Comparison of ENCODE assay signal across 16 cellular contexts in the genomic region with DNA sequence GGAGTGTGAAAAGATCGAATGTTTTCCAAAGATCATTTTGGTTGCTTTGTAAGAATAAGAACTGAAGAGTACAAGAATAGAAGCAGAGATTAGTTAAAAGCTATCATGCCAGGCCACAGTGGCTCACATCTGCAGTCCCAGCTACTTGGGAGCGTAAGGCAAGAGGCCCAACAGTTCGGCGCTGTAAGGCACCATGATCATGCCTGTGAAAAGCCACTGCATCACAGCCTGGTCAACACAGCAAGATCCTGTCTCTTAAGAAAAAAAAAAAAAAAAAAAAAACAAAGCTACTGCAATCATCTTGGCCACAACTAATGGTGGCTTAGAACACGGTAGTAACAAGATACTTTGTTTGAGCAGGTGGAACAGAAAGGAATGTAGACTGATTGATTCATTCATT.
"Had no signal": no experiment of that assay in that cellular context is flagged by ENCODE, and none has a peak within 500 bp of the region (broad histone marks: within the 10 kb centered on the region; RNA-seq: fewer than 3 reads in every experiment).

No MANE protein-coding gene starts in this region.

- H3K27ac Mint-ChIP-seq: effector memory CD8-positive, alpha-beta T cell; stimulated activated naive CD8-positive, alpha-beta T cell treated with anti-CD3 and anti-CD28 coated beads, Interleukin-15, amount 100 ng/mL, for 72 hours had no signal

- H3K36me3 Mint-ChIP-seq: natural killer cell had no signal

- H3K4me3 Mint-ChIP-seq: effector memory CD8-positive, alpha-beta T cell; memory B cell; natural killer cell; neural crest cell; stimulated activated naive CD8-positive, alpha-beta T cell treated with anti-CD3 and anti-CD28 coated beads, Interleukin-15, amount 100 ng/mL, for 72 hours had no signal

- ATAC-seq: effector memory CD8-positive, alpha-beta T cell; natural killer cell; pancreas; right lobe of liver; stimulated activated naive CD8-positive, alpha-beta T cell treated with anti-CD3 and anti-CD28 coated beads, Interleukin-15, amount 100 ng/mL, for 72 hours had no signal

- H3K4me1 Mint-ChIP-seq: stimulated activated naive CD8-positive, alpha-beta T cell treated with anti-CD3 and anti-CD28 coated beads, Interleukin-15, amount 100 ng/mL, for 72 hours had no signal

- H3K9me3 Mint-ChIP-seq: effector memory CD8-positive, alpha-beta T cell; memory B cell; natural killer cell; neural crest cell; stimulated activated naive CD8-positive, alpha-beta T cell treated with anti-CD3 and anti-CD28 coated beads, Interleukin-15, amount 100 ng/mL, for 72 hours had no signal

- DNase-seq: cortex of kidney; effector memory CD8-positive, alpha-beta T cell; head of caudate nucleus; natural killer cell; pancreas; retina; right lobe of liver; small intestine; stimulated activated CD4-positive, alpha-beta T cell treated with anti-CD3 and anti-CD28 coated beads, Interleukin-15, amount 100 ng/mL, for 24 hours; stimulated activated CD4-positive, alpha-beta T cell treated with anti-CD3 and anti-CD28 coated beads, Interleukin-4, amount 100 ng/mL, for 1 hour; stimulated activated CD8-positive, alpha-beta memory T cell treated with anti-CD3 and anti-CD28 coated beads, Interleukin-4, amount 100 ng/mL, for 48 hours; stimulated activated naive CD4-positive, alpha-beta T cell; stimulated activated naive CD8-positive, alpha-beta T cell treated with anti-CD3 and anti-CD28 coated beads, Interleukin-15, amount 100 ng/mL, for 72 hours; trophoblast cell had no signal

- H3K27me3 Mint-ChIP-seq: effector memory CD8-positive, alpha-beta T cell; memory B cell; stimulated activated naive CD8-positive, alpha-beta T cell treated with anti-CD3 and anti-CD28 coated beads, Interleukin-15, amount 100 ng/mL, for 72 hours had no signal
